19 cellular contexts compared by ENCODE assay signal in the genomic region with DNA sequence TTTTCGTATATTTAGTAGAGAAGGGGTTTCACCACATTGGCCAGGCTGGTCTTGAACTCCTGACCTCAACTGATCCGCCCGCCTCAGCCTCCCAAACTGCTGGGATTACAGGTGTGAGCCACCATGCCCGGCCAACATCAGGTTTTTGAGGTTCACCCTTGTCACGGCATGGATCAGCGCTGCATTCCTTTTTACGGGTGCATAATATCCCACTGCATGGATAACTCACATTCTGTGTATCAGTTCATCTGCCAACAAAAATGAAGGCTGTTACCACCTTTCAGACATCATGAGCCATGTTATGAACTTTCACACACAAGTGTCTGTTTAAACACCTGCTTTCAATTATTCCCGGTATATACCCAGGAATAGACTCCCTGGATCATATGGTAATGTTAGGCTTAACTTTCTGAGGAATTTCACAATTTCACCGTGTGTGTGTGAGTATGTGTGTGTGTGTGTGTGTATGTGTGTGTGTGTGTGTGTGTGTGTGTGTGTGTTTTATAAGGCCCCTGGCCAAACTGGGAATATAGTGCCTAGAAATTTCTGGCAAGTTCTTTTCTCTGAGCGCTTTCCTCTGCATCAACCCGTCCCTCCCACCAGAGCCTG.
DNase-seq lines count a peak whose midpoint lies in the region; ATAC-seq and TF ChIP-seq lines count a peak whose summit lies in the region.
"Had no signal": no experiment of that assay in that cellular context is flagged by ENCODE, and none has a peak within 500 bp of the region (broad histone marks: within the 10 kb centered on the region; RNA-seq: fewer than 3 reads in every experiment).

No MANE protein-coding gene starts in this region.

- in situ Hi-C loops in astrocyte of the cerebellum (cut with HindIII; ENCODE audit: low sequenced_read_pairs), result loop anchor here (5.0 kb wide), 1 partner anchor 122 kb away; no protein-coding TSS in a partner anchor

- POLR2A ChIA-PET in AG04449 (lab: Yijun Ruan, JAX), result no interaction called here

- no peak overlapping the region for H3K4me3 ChIP-seq in AG04449 (ENCODE audit: low read depth, low read length)
- H3K4me3 ChIP-seq in astrocyte of the cerebellum (ENCODE audit: low read depth, low read length), result no peak overlapping the region
- no peak overlapping the region for H3K4me3 ChIP-seq in foreskin fibroblast (ENCODE audit: low read depth in 1 of 2, low read length in 2 of 2)
- H3K4me3 ChIP-seq: PC-9 had no signal

- TF ChIP-seq CTCF in AG04449 (IDR thresholded peaks at IDR 0.05; ENCODE audit: insufficient read depth, low read length, missing control alignments) (no peak), astrocyte of the cerebellum (IDR thresholded peaks at IDR 0.05; ENCODE audit: low read depth, low read length, missing control alignments) (no peak), foreskin fibroblast (IDR thresholded peaks at IDR 0.05; ENCODE audit: low read depth, low read length) (no peak)

- ATAC-seq in HG03025 (IDR thresholded peaks at IDR 0.05; ENCODE audit: low FRiP score, unreplicated experiment), result no peak
- ATAC-seq: activated naive CD4-positive, alpha-beta T cell treated with anti-CD3 and anti-CD28 coated beads, Interleukin-2, amount 50 U/mL, for 72 hours; activated T-cell treated with anti-CD3 and anti-CD28 coated beads, Interleukin-2, amount 50 U/mL, for 72 hours; left lobe of liver had no signal

- CTCF ChIA-PET in AG04449 (lab: Yijun Ruan, JAX), result interaction anchor here (2.6 to 8.2 kb wide), 3 partner anchors 131 to 137 kb away, joined by 23 to 352 read pairs (median 169); no protein-coding TSS in a partner anchor

- DNase-seq in AG04449 (ENCODE audit: low read depth, low spot score) (peak; percentile 28), GM03348 (ENCODE audit: low spot score) (peak; percentile 36), astrocyte of the cerebellum (ENCODE audit: low read depth) (peak; percentile 34), foreskin fibroblast (peak; percentile 26 to 63), NCI-H748 treated with DMSO at 0.1 percent for 48 hours (lab: John Stamatoyannopoulos, UW) (no peak), Ammon's horn (ENCODE audit: low spot score) (no peak), NCI-H446 treated with DMSO at 0.1 percent for 48 hours (lab: John Stamatoyannopoulos, UW) (no peak)
- DNase-seq: ACHN; activated T-cell treated with anti-CD3 and anti-CD28 coated beads, Interleukin-2, amount 50 U/mL, for 72 hours; cortex of kidney; DND-41; NCI-H1105; NCI-H526; stimulated activated CD4-positive, alpha-beta T cell treated with anti-CD3 and anti-CD28 coated beads, Interleukin-4, amount 100 ng/mL, for 24 hours; T-helper 9 cell had no signal

Comparison
In these comparisons a context has a peak if more than half of its experiments do, and no peak if none do; other contexts are left out.
1. DNase-seq: peak in AG04449 (single experiment), GM03348 (single experiment), astrocyte of the cerebellum (single experiment) and foreskin fibroblast (2 of 2); none in NCI-H748 treated with DMSO at 0.1 percent for 48 hours (single experiment), Ammon's horn (single experiment) and NCI-H446 treated with DMSO at 0.1 percent for 48 hours (single experiment).